In genomic region chr1:196982247-196982646, GRCh38 we compare ENCODE assay signal across 3 cellular contexts. TPM values are rescaled to one million over a fixed set of nuclear protein-coding genes. Genes with fewer than 3 reads are reported as not detected.
"Had no signal": no experiment of that assay in that cellular context is flagged by ENCODE, and none has a peak within 500 bp of the region (broad histone marks: within the 10 kb centered on the region; RNA-seq: fewer than 3 reads in every experiment).

No MANE protein-coding gene starts in this region.

RNA-seq across cellular contexts. Expression of gene CFHR5, which starts 4.9 kb away (rescaled TPM):
- polyA plus RNA-seq: GM23248, GM23338, H1 had no signal

RNA-seq across cellular contexts. Expression of gene CFHR2, which starts 38.7 kb away (rescaled TPM):
- polyA plus RNA-seq: GM23248, GM23338, H1 had no signal
